Comparison of ENCODE assay signal across 11 cellular contexts in genomic region chr10:89861199-89861573, GRCh38.
DNase-seq lines count a peak whose midpoint lies in the region; ATAC-seq, FAIRE-seq and TF ChIP-seq lines count a peak whose summit lies in the region.
"Had no signal": no experiment of that assay in that cellular context is flagged by ENCODE, and none has a peak within 500 bp of the region (broad histone marks: within the 10 kb centered on the region; RNA-seq: fewer than 3 reads in every experiment).

No MANE protein-coding gene starts in this region.

- H3K27ac Mint-ChIP-seq in activated CD4-positive, alpha-beta T cell treated with anti-CD3 and anti-CD28 coated beads, Interleukin-2, amount 10 ng/mL, durations not matched to agents 24 days and 14 days, result peak overlapping the region; percentile 72

- TF ChIP-seq CTCF in PC-3 (conservative IDR thresholded peaks at IDR 0.05; ENCODE audit: low read depth, low read length), result no peak
- TF ChIP-seq CTCF in coronary artery (IDR thresholded peaks at IDR 0.05), result no peak

- H3K36me3 Mint-ChIP-seq in activated CD4-positive, alpha-beta T cell treated with anti-CD3 and anti-CD28 coated beads, Interleukin-2, amount 10 ng/mL, durations not matched to agents 24 days and 14 days (ENCODE audit: low read depth), result no peaks in the 10 kb centered on the region

- H3K27me3 ChIP-seq in PC-3 (ENCODE audit: low read length) (no peaks in the 10 kb centered on the region), skeletal muscle satellite cell (ENCODE audit: control insufficient read depth, insufficient read depth, low read length) (peaks cover 17% of the 10 kb centered on the region)
- H3K27me3 ChIP-seq: right atrium auricular region had no signal

- H3K36me3 ChIP-seq in PC-3 (ENCODE audit: low read depth, low read length), result no peaks in the 10 kb centered on the region
- H3K36me3 ChIP-seq in skeletal muscle satellite cell (ENCODE audit: insufficient read depth, low read length), result no peaks in the 10 kb centered on the region
- H3K36me3 ChIP-seq: esophagus squamous epithelium, right atrium auricular region had no signal

- no peak for FAIRE-seq in GM19239 (lab: Jason Lieb, UNC)

- DNase-seq in activated CD4-positive, alpha-beta T cell treated with anti-CD3 and anti-CD28 coated beads, Interleukin-2, amount 10 ng/mL, durations not matched to agents 24 days and 14 days, result no peak
- no peak for DNase-seq in activated CD4-positive, alpha-beta T cell treated with anti-CD3 and anti-CD28 coated beads for 4 hours
- DNase-seq in PC-3 (no peak), coronary artery (ENCODE audit: low spot score) (no peak), superior temporal gyrus (ENCODE audit: extremely low spot score) (no peak), GM19239 (ENCODE audit: insufficient read length, low spot score) (no peak), HCEC 1CT (no peak)
- DNase-seq: DMS79, esophagus squamous epithelium had no signal

- 0 out of 2 replicates have a peak overlapping the region, but pooled peaks have one; percentile 52 for H2AFZ ChIP-seq in PC-3 (ENCODE audit: low read length)

- ATAC-seq in PC-3, result no peak

- no peaks in the 10 kb centered on the region for H4K20me1 ChIP-seq in PC-3 (ENCODE audit: low read length)

- H3K4me1 ChIP-seq in PC-3 (ENCODE audit: insufficient read depth, low read length) (peaks cover 9% of the 10 kb centered on the region; the same call in 1 of the 2 replicates), skeletal muscle satellite cell (ENCODE audit: control insufficient read depth, insufficient read depth, low read length) (peaks cover 5% of the 10 kb centered on the region)
- H3K4me1 ChIP-seq: right atrium auricular region had no signal

- intact Hi-C loops in activated CD4-positive, alpha-beta T cell treated with anti-CD3 and anti-CD28 coated beads, Interleukin-2, amount 10 ng/mL, durations not matched to agents 24 days and 14 days (cut with micrococcal nuclease), result loop anchor here (5.0 to 10.0 kb wide), 3 partner anchors 159 to 979 kb away; partner anchors contain the start of genes KIF20B and STAMBPL1
- intact Hi-C loops in PC-3 (cut with micrococcal nuclease), result no loop called here

- peaks cover 4% of the 10 kb centered on the region for H3K27me3 Mint-ChIP-seq in activated CD4-positive, alpha-beta T cell treated with anti-CD3 and anti-CD28 coated beads, Interleukin-2, amount 10 ng/mL, durations not matched to agents 24 days and 14 days

- H3K27ac ChIP-seq in PC-3 (ENCODE audit: low read length), result 0 out of 2 replicates have a peak overlapping the region, but pooled peaks have one; percentile 45
- no peak overlapping the region for H3K27ac ChIP-seq in coronary artery
- H3K27ac ChIP-seq: esophagus squamous epithelium, right atrium auricular region had no signal

- H3K4me3 ChIP-seq in PC-3 (ENCODE audit: low read length) (no peak overlapping the region), coronary artery (peak overlapping the region; percentile 2), skeletal muscle satellite cell (ENCODE audit: low read length) (no peak overlapping the region)
- H3K4me3 ChIP-seq: right atrium auricular region had no signal

- H3K4me2 ChIP-seq in PC-3 (ENCODE audit: low read length) (peak overlapping the region; percentile 53), skeletal muscle satellite cell (ENCODE audit: low read length) (peak overlapping the region; percentile 54)

- H3K9me3 Mint-ChIP-seq in activated CD4-positive, alpha-beta T cell treated with anti-CD3 and anti-CD28 coated beads, Interleukin-2, amount 10 ng/mL, durations not matched to agents 24 days and 14 days, result no peaks in the 10 kb centered on the region

- H3K4me3 Mint-ChIP-seq in activated CD4-positive, alpha-beta T cell treated with anti-CD3 and anti-CD28 coated beads, Interleukin-2, amount 10 ng/mL, durations not matched to agents 24 days and 14 days, result peak overlapping the region; percentile 74

- peaks cover 17% of the 10 kb centered on the region for H3K4me1 Mint-ChIP-seq in activated CD4-positive, alpha-beta T cell treated with anti-CD3 and anti-CD28 coated beads, Interleukin-2, amount 10 ng/mL, durations not matched to agents 24 days and 14 days

- peaks cover 8% of the 10 kb centered on the region for H3F3A ChIP-seq in PC-3 (ENCODE audit: low read length, unreplicated experiment)

- H3K9me2 ChIP-seq in PC-3 (replicated peaks; ENCODE audit: low read length), result no peaks in the 10 kb centered on the region

- no peaks in the 10 kb centered on the region for H3K9me3 ChIP-seq in PC-3 (ENCODE audit: low read length)
- H3K9me3 ChIP-seq in skeletal muscle satellite cell (replicated peaks; ENCODE audit: low read length), result no peaks in the 10 kb centered on the region
- H3K9me3 ChIP-seq: esophagus squamous epithelium, right atrium auricular region had no signal

- H3K9ac ChIP-seq in PC-3 (ENCODE audit: low read length) (no peak overlapping the region), skeletal muscle satellite cell (ENCODE audit: low read depth, low read length) (no peak overlapping the region)

- H3K79me2 ChIP-seq in PC-3 (ENCODE audit: low read length), result no peaks in the 10 kb centered on the region

- CTCF ChIA-PET in PC-3 (lab: Charles Lee), result no interaction called here

- no TSS peak for BruUV-seq in PC-3 (replicated peaks; lab: Mats Ljungman, UMichigan)

- POLR2A ChIA-PET in PC-3 (lab: Charles Lee; ENCODE audit: unreplicated experiment), result no interaction called here
